28 cellular contexts compared by ENCODE assay signal in genomic region chr5:163540711-163541110, GRCh38.
"Had no signal": no experiment of that assay in that cellular context is flagged by ENCODE, and none has a peak within 500 bp of the region (broad histone marks: within the 10 kb centered on the region; RNA-seq: fewer than 3 reads in every experiment).

No MANE protein-coding gene starts in this region.

- H3K9me3 Mint-ChIP-seq: immature natural killer cell; mesothelial cell of epicardium; stimulated activated effector memory CD8-positive, alpha-beta T cell treated with anti-CD3 and anti-CD28 coated beads, Interleukin-12 subunit alpha, Interleukin-12 subunit beta, amount 100 ng/mL, for 72 hours; stimulated activated naive CD8-positive, alpha-beta T cell treated with anti-CD3 and anti-CD28 coated beads, Interleukin-15, Interleukin-2, amounts not matched to agents 100 ng/mL and 50 ng/mL, for 24 hours had no signal

- H3K27me3 Mint-ChIP-seq: progenitor cell of endocrine pancreas had no signal

- H3K36me3 ChIP-seq: heart left ventricle, left ventricle myocardium inferior, ovary, spleen, suprapubic skin, thoracic aorta, tibial artery, upper lobe of right lung had no signal

- H3K4me1 Mint-ChIP-seq: immature natural killer cell; mesothelial cell of epicardium; naive thymus-derived CD4-positive, alpha-beta T cell had no signal

- FAIRE-seq: islet of Langerhans, kidney, urothelium cell line had no signal

- H3K36me3 Mint-ChIP-seq: mesothelial cell of epicardium; natural killer cell treated with Interleukin-12 subunit alpha and Interleukin-12 subunit beta and Interleukin-15 and Interleukin-18, amount 100 ng/mL, for 72 hours; stimulated activated effector memory CD8-positive, alpha-beta T cell treated with anti-CD3 and anti-CD28 coated beads, Interleukin-12 subunit alpha, Interleukin-12 subunit beta, amount 100 ng/mL, for 72 hours had no signal

- H3K4me3 Mint-ChIP-seq: immature natural killer cell; mesothelial cell of epicardium; naive thymus-derived CD4-positive, alpha-beta T cell; natural killer cell treated with Interleukin-12 subunit alpha and Interleukin-12 subunit beta and Interleukin-15 and Interleukin-18, amount 100 ng/mL, for 72 hours; stimulated activated effector memory CD8-positive, alpha-beta T cell treated with anti-CD3 and anti-CD28 coated beads, Interleukin-12 subunit alpha, Interleukin-12 subunit beta, amount 100 ng/mL, for 72 hours; stimulated activated naive CD8-positive, alpha-beta T cell treated with anti-CD3 and anti-CD28 coated beads, Interleukin-15, Interleukin-2, amounts not matched to agents 100 ng/mL and 50 ng/mL, for 24 hours had no signal

- H3K27me3 ChIP-seq: ovary, upper lobe of right lung had no signal

- H3K4me1 ChIP-seq: heart left ventricle, left ventricle myocardium inferior, suprapubic skin, tibial artery, upper lobe of right lung had no signal

- DNase-seq: heart left ventricle; hypothalamus; immature natural killer cell; kidney; left cardiac atrium; left ventricle myocardium inferior; mesendoderm; naive thymus-derived CD4-positive, alpha-beta T cell; ovary; retina; right cardiac atrium; spleen; stimulated activated CD4-positive, alpha-beta T cell treated with anti-CD3 and anti-CD28 coated beads, Interleukin-4, amount 100 ng/mL, for 24 hours; stimulated activated naive CD4-positive, alpha-beta T cell; tibial artery; upper lobe of right lung had no signal

- H3K27ac ChIP-seq: heart left ventricle, left ventricle myocardium inferior, ovary, skin epidermis, spleen, suprapubic skin, thoracic aorta, tibial artery, upper lobe of right lung had no signal

- H3K9me3 ChIP-seq: heart left ventricle, left ventricle myocardium inferior, ovary, spleen, suprapubic skin, thoracic aorta, tibial artery, upper lobe of right lung had no signal

- H3K27ac Mint-ChIP-seq: immature natural killer cell; mesothelial cell of epicardium; naive thymus-derived CD4-positive, alpha-beta T cell; natural killer cell treated with Interleukin-12 subunit alpha and Interleukin-12 subunit beta and Interleukin-15 and Interleukin-18, amount 100 ng/mL, for 72 hours; progenitor cell of endocrine pancreas; stimulated activated effector memory CD8-positive, alpha-beta T cell treated with anti-CD3 and anti-CD28 coated beads, Interleukin-12 subunit alpha, Interleukin-12 subunit beta, amount 100 ng/mL, for 72 hours; stimulated activated naive CD8-positive, alpha-beta T cell treated with anti-CD3 and anti-CD28 coated beads, Interleukin-15, Interleukin-2, amounts not matched to agents 100 ng/mL and 50 ng/mL, for 24 hours had no signal

- ATAC-seq: heart left ventricle; left cardiac atrium; naive thymus-derived CD4-positive, alpha-beta T cell; natural killer cell treated with Interleukin-12 subunit alpha and Interleukin-12 subunit beta and Interleukin-15 and Interleukin-18, amount 100 ng/mL, for 72 hours; right cardiac atrium; sciatic nerve; stimulated activated effector memory CD8-positive, alpha-beta T cell treated with anti-CD3 and anti-CD28 coated beads, Interleukin-12 subunit alpha, Interleukin-12 subunit beta, amount 100 ng/mL, for 72 hours; upper lobe of right lung had no signal

- H3K4me3 ChIP-seq: heart left ventricle, left ventricle myocardium inferior, lung, ovary, skin epidermis, spleen, suprapubic skin, thoracic aorta, tibial artery, upper lobe of right lung had no signal
